Comparison of ENCODE assay signal across 9 cellular contexts in the genomic region with DNA sequence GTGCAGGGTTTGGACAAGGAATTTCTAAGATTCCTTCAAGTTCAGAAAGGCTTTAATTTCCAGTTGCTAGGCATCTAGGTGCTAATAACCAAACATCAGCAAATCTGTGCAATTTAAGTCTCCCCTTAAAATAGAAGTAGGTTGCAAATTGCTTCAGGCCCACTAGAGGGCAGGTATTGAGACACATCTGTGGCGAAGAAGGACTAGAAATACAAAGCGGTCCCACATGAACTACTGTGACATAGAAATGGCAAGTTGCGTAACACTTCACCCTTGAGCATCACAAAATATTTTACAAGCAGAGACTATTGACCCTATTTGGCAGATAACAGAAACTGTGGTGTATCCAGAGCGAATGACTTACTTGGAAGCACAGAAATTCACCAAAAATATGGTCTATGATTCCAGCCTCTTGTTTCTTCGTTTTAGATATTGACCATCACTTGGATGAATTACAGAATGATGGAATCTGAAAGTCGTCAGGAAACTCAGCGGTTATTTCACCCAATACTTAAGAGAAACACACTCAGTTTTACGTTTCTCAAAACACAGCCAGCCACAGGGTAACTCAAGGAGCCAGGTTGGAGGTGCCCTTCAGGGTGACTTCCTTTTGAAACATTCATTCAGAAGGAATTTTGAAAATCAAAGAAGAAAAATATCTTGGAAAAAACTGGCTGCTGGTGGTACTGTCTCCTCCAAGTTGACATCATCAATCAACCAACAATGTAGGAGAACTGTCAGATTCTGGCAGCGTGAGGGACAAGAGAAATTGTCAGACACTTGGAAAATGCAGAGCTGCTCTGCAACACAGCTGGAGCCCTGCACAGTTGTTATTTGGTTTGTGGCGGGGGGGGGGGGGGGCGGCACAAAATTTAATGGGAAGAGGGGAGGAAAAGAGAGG.
DNase-seq lines count a peak whose midpoint lies in the region; FAIRE-seq and TF ChIP-seq lines count a peak whose summit lies in the region.
"Had no signal": no experiment of that assay in that cellular context is flagged by ENCODE, and none has a peak within 500 bp of the region (broad histone marks: within the 10 kb centered on the region; RNA-seq: fewer than 3 reads in every experiment).

No MANE protein-coding gene starts in this region.

- no peak overlapping the region for H3K4me3 ChIP-seq in Jurkat, Clone E6-1 (ENCODE audit: low read length)
- no peak overlapping the region for H3K4me3 ChIP-seq in astrocyte (ENCODE audit: insufficient read depth, low read depth, low read length)

- no peak overlapping the region for H3K27ac ChIP-seq in 22Rv1
- no peak overlapping the region for H3K27ac ChIP-seq in astrocyte (ENCODE audit: low read depth, low read length)
- no peak overlapping the region for H3K27ac ChIP-seq in caudate nucleus (ENCODE audit: low read depth, low read length)

- no peak overlapping the region for H3K4me3 Mint-ChIP-seq in astrocyte (ENCODE audit: unreplicated experiment)
- no peak overlapping the region for H3K4me3 Mint-ChIP-seq in nephron progenitor cell
- H3K4me3 Mint-ChIP-seq: dendritic cell treated with granulocyte-macrophage colony-stimulating factor and Interleukin-4, amounts not matched to agents 40 ng/mL and 50 ng/mL, for 4 days had no signal

- no peaks in the 10 kb centered on the region for H3K36me3 ChIP-seq in astrocyte (ENCODE audit: insufficient read depth, low read length)

- no peaks in the 10 kb centered on the region for H3K4me1 Mint-ChIP-seq in astrocyte (ENCODE audit: low read depth, unreplicated experiment)
- H3K4me1 Mint-ChIP-seq in nephron progenitor cell: no peaks in the 10 kb centered on the region

- no peak overlapping the region for H3K4me2 ChIP-seq in astrocyte (ENCODE audit: low read length)

- H4K20me1 ChIP-seq in astrocyte (ENCODE audit: insufficient read depth, low read length): no peaks in the 10 kb centered on the region

- H3K9ac ChIP-seq in astrocyte (ENCODE audit: low read length): no peak overlapping the region

- H3K27me3 Mint-ChIP-seq in astrocyte (ENCODE audit: low read depth, unreplicated experiment): no peaks in the 10 kb centered on the region
- H3K27me3 Mint-ChIP-seq in nephron progenitor cell (ENCODE audit: low read depth, poor library complexity): peaks cover 2% of the 10 kb centered on the region
- H3K27me3 Mint-ChIP-seq: dendritic cell treated with granulocyte-macrophage colony-stimulating factor and Interleukin-4, amounts not matched to agents 40 ng/mL and 50 ng/mL, for 4 days had no signal

- H3K36me3 Mint-ChIP-seq in astrocyte (ENCODE audit: low read depth, unreplicated experiment): no peaks in the 10 kb centered on the region
- no peaks in the 10 kb centered on the region for H3K36me3 Mint-ChIP-seq in nephron progenitor cell (ENCODE audit: low read depth)

- no peak for FAIRE-seq in astrocyte (lab: Jason Lieb, UNC)

- no peaks in the 10 kb centered on the region for H3K79me2 ChIP-seq in astrocyte (ENCODE audit: insufficient read depth, low read length)

- DNase-seq in GM03348 (ENCODE audit: low spot score): peak; percentile 20
- peak; percentile 42 for DNase-seq in Jurkat, Clone E6-1 (ENCODE audit: low read depth, low spot score)
- DNase-seq in astrocyte (ENCODE audit: low read depth): no peak
- peak; percentile 15 for DNase-seq in nephron progenitor cell
- DNase-seq in caudate nucleus (lab: John Stamatoyannopoulos, UW): no peak
- no peak for DNase-seq in NCI-H187 (lab: John Stamatoyannopoulos, UW)
- DNase-seq in effector CD4-positive, alpha-beta T cell: no peak

- H3K9me3 Mint-ChIP-seq in astrocyte (ENCODE audit: unreplicated experiment): no peaks in the 10 kb centered on the region
- H3K9me3 Mint-ChIP-seq in nephron progenitor cell: no peaks in the 10 kb centered on the region
- H3K9me3 Mint-ChIP-seq: dendritic cell treated with granulocyte-macrophage colony-stimulating factor and Interleukin-4, amounts not matched to agents 40 ng/mL and 50 ng/mL, for 4 days had no signal

- no peak overlapping the region for H2AFZ ChIP-seq in astrocyte (ENCODE audit: low read depth, low read length)

- no peaks in the 10 kb centered on the region for H3K27me3 ChIP-seq in astrocyte (ENCODE audit: insufficient read depth, low read length)

- H3K9me3 ChIP-seq in astrocyte (ENCODE audit: insufficient read depth, low read depth, low read length): peaks cover 3% of the 10 kb centered on the region

- no peak overlapping the region for H3K27ac Mint-ChIP-seq in astrocyte (ENCODE audit: unreplicated experiment)
- no peak overlapping the region for H3K27ac Mint-ChIP-seq in nephron progenitor cell
- H3K27ac Mint-ChIP-seq: dendritic cell treated with granulocyte-macrophage colony-stimulating factor and Interleukin-4, amounts not matched to agents 40 ng/mL and 50 ng/mL, for 4 days had no signal

- TF ChIP-seq CTCF in 22Rv1 (IDR thresholded peaks at IDR 0.05) (peak; percentile 69), astrocyte (IDR thresholded peaks at IDR 0.05; ENCODE audit: insufficient read depth, low read depth, low read length) (peak; percentile 33), nephron progenitor cell (IDR thresholded peaks at IDR 0.05) (peak; percentile 67)

- no peaks in the 10 kb centered on the region for H3K4me1 ChIP-seq in astrocyte (ENCODE audit: insufficient read depth, low read length)

Comparison
In these comparisons a context has a peak if more than half of its experiments do, and no peak if none do; other contexts are left out.
1. DNase-seq: peak in GM03348 (single experiment), Jurkat, Clone E6-1 (single experiment) and nephron progenitor cell (single experiment); none in astrocyte (single experiment), caudate nucleus (0 of 61), NCI-H187 (0 of 2) and effector CD4-positive, alpha-beta T cell (single experiment).
2. Peak in every context shown above with its lines, with median percentiles within 50 percentile points of each other: CTCF ChIP-seq.